15 cellular contexts compared by ENCODE assay signal in the genomic region with DNA sequence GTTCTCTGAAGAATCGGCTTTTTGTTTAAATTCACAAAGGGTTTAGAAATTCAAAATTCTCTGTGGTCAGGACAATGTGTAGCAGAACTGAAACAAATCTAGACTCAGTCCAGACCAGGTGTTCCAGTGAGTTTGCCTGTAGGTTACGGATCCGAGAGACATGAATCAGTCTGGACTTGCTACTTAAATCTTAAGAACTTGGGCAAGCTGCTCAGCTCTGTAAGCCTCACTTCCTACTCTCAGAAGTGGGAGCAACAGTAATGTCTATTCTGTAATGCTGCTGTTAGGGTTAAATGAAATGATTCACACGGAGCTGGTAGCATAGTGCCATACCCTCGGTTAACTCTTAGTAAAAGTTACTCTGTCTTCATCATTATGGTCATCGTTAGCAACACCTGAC. TPM values are rescaled to one million over a fixed set of nuclear protein-coding genes. Genes with fewer than 3 reads are reported as not detected.
DNase-seq lines count a peak whose midpoint lies in the region; ATAC-seq, FAIRE-seq and TF ChIP-seq lines count a peak whose summit lies in the region.
"Had no signal": no experiment of that assay in that cellular context is flagged by ENCODE, and none has a peak within 500 bp of the region (broad histone marks: within the 10 kb centered on the region; RNA-seq: fewer than 3 reads in every experiment).

No MANE protein-coding gene starts in this region.

- 24% methylated on average over 6 of the region's 6 CpGs for WGBS in mammary epithelial cell (ENCODE audit: low coverage, missing lambda C conversion rate)
- WGBS in GM12878 (ENCODE audit: insufficient coverage, insufficient replicate concordance, low lambda C conversion rate, missing lambda C conversion rate), result 79% methylated on average over 6 of the region's 6 CpGs

- CTCF ChIA-PET in mammary epithelial cell (lab: Charles Lee; ENCODE audit: low non-redundant PET), result no interaction called here
- CTCF ChIA-PET in GM12878 (lab: Yijun Ruan, JAX), result no interaction called here

- H3K4me3 ChIP-seq in mammary epithelial cell (replicated peaks in 1 of 3; ENCODE audit: insufficient read depth in 1 of 3, low read depth in 2 of 3, low read length in 3 of 3) (no peak overlapping the region), breast epithelium (no peak overlapping the region), GM12878 (no peak overlapping the region)

- peaks cover 3% of the 10 kb centered on the region for H3K4me1 ChIP-seq in mammary epithelial cell (ENCODE audit: insufficient read depth, low read length)
- no peaks in the 10 kb centered on the region for H3K4me1 ChIP-seq in breast epithelium
- peaks cover 13% of the 10 kb centered on the region for H3K4me1 ChIP-seq in GM12878 (ENCODE audit: control insufficient read depth, insufficient read depth, low read length)

- TF ChIP-seq CTCF in mammary epithelial cell (conservative IDR thresholded peaks at IDR 0.05 in 1 of 2, IDR thresholded peaks at IDR 0.05 in 1 of 2; ENCODE audit: extremely low read depth in 1 of 2, insufficient read depth in 1 of 2, low read depth in 1 of 2, low read length in 2 of 2) (no peak), breast epithelium (IDR thresholded peaks at IDR 0.05) (no peak), GM12878 (IDR thresholded peaks at IDR 0.05 in 2 of 3, conservative IDR thresholded peaks at IDR 0.05 in 1 of 3; ENCODE audit: control insufficient read depth in 2 of 3, extremely low read depth in 1 of 3, insufficient read depth in 1 of 3, low read depth in 3 of 3, low read length in 3 of 3) (no peak)

- no peaks in the 10 kb centered on the region for H3K27me3 Mint-ChIP-seq in stimulated activated naive CD8-positive, alpha-beta T cell treated with anti-CD3 and anti-CD28 coated beads, Interleukin-15, amount 100 ng/mL, for 72 hours
- H3K27me3 Mint-ChIP-seq in T-helper 2 cell treated with Interferon-gamma antibody and Interleukin-4, amounts not matched to agents 5 μg/mL and 100 μg/mL, for 36 hours (ENCODE audit: low read depth), result no peaks in the 10 kb centered on the region

- H3K4me1 Mint-ChIP-seq in stimulated activated naive CD8-positive, alpha-beta T cell treated with anti-CD3 and anti-CD28 coated beads, Interleukin-15, amount 100 ng/mL, for 72 hours, result peaks cover 95% of the 10 kb centered on the region
- peaks cover 69% of the 10 kb centered on the region for H3K4me1 Mint-ChIP-seq in T-helper 2 cell treated with Interferon-gamma antibody and Interleukin-4, amounts not matched to agents 5 μg/mL and 100 μg/mL, for 36 hours (ENCODE audit: low read depth)
- H3K4me1 Mint-ChIP-seq: neural crest cell had no signal

- no peak for TF ChIP-seq EP300 in GM12878 (IDR thresholded peaks at IDR 0.05; ENCODE audit: borderline replicate concordance in 1 of 2, control insufficient read depth in 1 of 2, low read depth in 2 of 2, low read length in 2 of 2)

- H3K9me3 Mint-ChIP-seq in stimulated activated naive CD8-positive, alpha-beta T cell treated with anti-CD3 and anti-CD28 coated beads, Interleukin-15, amount 100 ng/mL, for 72 hours, result no peaks in the 10 kb centered on the region
- no peaks in the 10 kb centered on the region for H3K9me3 Mint-ChIP-seq in T-helper 2 cell treated with Interferon-gamma antibody and Interleukin-4, amounts not matched to agents 5 μg/mL and 100 μg/mL, for 36 hours
- H3K9me3 Mint-ChIP-seq: neural crest cell had no signal

- H3K27me3 ChIP-seq in mammary epithelial cell (ENCODE audit: insufficient read depth, low read length), result no peaks in the 10 kb centered on the region
- H3K27me3 ChIP-seq in breast epithelium, result no peaks in the 10 kb centered on the region
- H3K27me3 ChIP-seq in GM12878 (replicated peaks in 1 of 2; ENCODE audit: control insufficient read depth in 2 of 2, insufficient read depth in 2 of 2, low read length in 1 of 2), result no peaks in the 10 kb centered on the region

- H3K9ac ChIP-seq in mammary epithelial cell (ENCODE audit: insufficient read depth, low read length) (no peak overlapping the region), GM12878 (ENCODE audit: control insufficient read depth, insufficient read depth, low read length) (no peak overlapping the region)

- dilution Hi-C loops in mammary epithelial cell (cut with HindIII; ENCODE audit: low sequenced_read_pairs), result no loop called here

- H3K36me3 Mint-ChIP-seq in T-helper 2 cell treated with Interferon-gamma antibody and Interleukin-4, amounts not matched to agents 5 μg/mL and 100 μg/mL, for 36 hours (ENCODE audit: low read depth), result peaks cover 77% of the 10 kb centered on the region

- DNase-seq in mammary epithelial cell (peak; percentile 43), breast epithelium (ENCODE audit: low spot score in 2 of 2) (no peak), MV-4-11 (lab: John Stamatoyannopoulos, UW) (peak; percentile 71), GM12878 (ENCODE audit: low read depth, low spot score) (no peak), NCI-H146 (lab: John Stamatoyannopoulos, UW) (no peak), Ammon's horn (ENCODE audit: low spot score) (no peak)
- no peak for DNase-seq in stimulated activated naive CD8-positive, alpha-beta T cell treated with anti-CD3 and anti-CD28 coated beads, Interleukin-15, amount 100 ng/mL, for 72 hours
- DNase-seq in T-helper 2 cell treated with Interferon-gamma antibody and Interleukin-4, amounts not matched to agents 5 μg/mL and 100 μg/mL, for 36 hours (ENCODE audit: low spot score), result no peak
- DNase-seq: amniotic stem cell, NCI-H1694, NCI-H345 had no signal

- intact Hi-C loops in mammary epithelial cell (cut with micrococcal nuclease) (no loop called here), breast epithelium (cut with DNase I; ENCODE audit: low total_unique reads) (loop anchor here (5.0 kb wide), 1 partner anchor 895 kb away; no protein-coding TSS in a partner anchor), GM12878 (cut with micrococcal nuclease; ENCODE audit: unreplicated experiment) (no loop called here)

- H4K20me1 ChIP-seq in mammary epithelial cell (ENCODE audit: insufficient read depth, low read length) (no peaks in the 10 kb centered on the region), GM12878 (ENCODE audit: control insufficient read depth, insufficient read depth) (no peaks in the 10 kb centered on the region)

- H2AFZ ChIP-seq in mammary epithelial cell (ENCODE audit: low read depth, low read length), result no peak overlapping the region
- H2AFZ ChIP-seq in GM12878 (ENCODE audit: control insufficient read depth, low read depth, low read length), result no peak overlapping the region

- in situ Hi-C loops in mammary epithelial cell (cut with MboI; ENCODE audit: low sequenced_read_pairs in 2 of 2), result no loop called here
- in situ Hi-C loops in GM12878 (cut with MboI), result no loop called here

- peak overlapping the region; percentile 1 for H3K4me2 ChIP-seq in mammary epithelial cell (ENCODE audit: insufficient read depth, low read depth, low read length)
- no peak overlapping the region for H3K4me2 ChIP-seq in GM12878 (ENCODE audit: control insufficient read depth, insufficient read depth)

- H3K79me2 ChIP-seq in mammary epithelial cell (ENCODE audit: insufficient read depth, low read length) (peaks cover 4% of the 10 kb centered on the region), GM12878 (ENCODE audit: control insufficient read depth, insufficient read depth, low read length) (no peaks in the 10 kb centered on the region)

- H3K27ac ChIP-seq in mammary epithelial cell (ENCODE audit: insufficient read depth, low read depth, low read length) (no peak overlapping the region), breast epithelium (no peak overlapping the region), GM12878 (ENCODE audit: control insufficient read depth, insufficient read depth) (no peak overlapping the region)

- TF ChIP-seq POLR2A in breast epithelium (IDR thresholded peaks at IDR 0.05) (no peak), GM12878 (IDR thresholded peaks at IDR 0.05; ENCODE audit: low read depth, low read length) (no peak)

- H3K36me3 ChIP-seq in mammary epithelial cell (ENCODE audit: insufficient read depth, low read length), result peaks cover 3% of the 10 kb centered on the region
- H3K36me3 ChIP-seq in breast epithelium, result no peaks in the 10 kb centered on the region
- peaks cover 0 to 5% of the 10 kb centered on the region in 2 experiments; a peak in 1 of 4 replicates for H3K36me3 ChIP-seq in GM12878 (ENCODE audit: control insufficient read depth in 2 of 2, insufficient read depth in 2 of 2, low read length in 1 of 2)

- SMC1A ChIA-PET in GM12878 (lab: Charles Lee; ENCODE audit: uncharacterized antibody, unreplicated experiment), result interaction anchor here (1.1 kb wide), 1 partner anchor 48 kb away, joined by 4 read pairs; no protein-coding TSS in a partner anchor

- RAD21 ChIA-PET in GM12878 (lab: Charles Lee; ENCODE audit: unreplicated experiment), result no interaction called here

- BruUV-seq in mammary epithelial cell (replicated peaks; lab: Mats Ljungman, UMichigan) (no TSS peak), GM12878 (replicated peaks; lab: Mats Ljungman, UMichigan) (no TSS peak)

- no peak for FAIRE-seq in GM12878 (lab: Jason Lieb, UNC)
- FAIRE-seq: D721Med, endothelial cell of umbilical vein, GM19239 had no signal

- peak overlapping the region; percentile 68 to 89 for H3K27ac Mint-ChIP-seq in stimulated activated naive CD8-positive, alpha-beta T cell treated with anti-CD3 and anti-CD28 coated beads, Interleukin-15, amount 100 ng/mL, for 72 hours
- no peak overlapping the region for H3K27ac Mint-ChIP-seq in T-helper 2 cell treated with Interferon-gamma antibody and Interleukin-4, amounts not matched to agents 5 μg/mL and 100 μg/mL, for 36 hours

- H3K9me3 ChIP-seq in mammary epithelial cell (replicated peaks; ENCODE audit: insufficient read depth, low read length), result no peaks in the 10 kb centered on the region
- no peaks in the 10 kb centered on the region for H3K9me3 ChIP-seq in breast epithelium
- H3K9me3 ChIP-seq in GM12878 (replicated peaks; ENCODE audit: control insufficient read depth, insufficient read depth, low read length), result no peaks in the 10 kb centered on the region

- ATAC-seq in GM12878, result peak; percentile 36
- peak; percentile 81 for ATAC-seq in stimulated activated naive CD8-positive, alpha-beta T cell treated with anti-CD3 and anti-CD28 coated beads, Interleukin-15, amount 100 ng/mL, for 72 hours

- peak overlapping the region; percentile 26 to 49 for H3K4me3 Mint-ChIP-seq in stimulated activated naive CD8-positive, alpha-beta T cell treated with anti-CD3 and anti-CD28 coated beads, Interleukin-15, amount 100 ng/mL, for 72 hours
- H3K4me3 Mint-ChIP-seq in T-helper 2 cell treated with Interferon-gamma antibody and Interleukin-4, amounts not matched to agents 5 μg/mL and 100 μg/mL, for 36 hours, result no peak overlapping the region
- H3K4me3 Mint-ChIP-seq: neural crest cell had no signal

- POLR2A ChIA-PET in GM12878 (lab: Charles Lee), result no interaction called here

- no peak for TF ChIP-seq RAD21 in GM12878 (IDR thresholded peaks at IDR 0.05; ENCODE audit: insufficient read depth, low read depth, low read length)

RNA-seq across cellular contexts. Expression of gene HECA, which starts 37.7 kb away (rescaled TPM):
- total RNA-seq in mammary epithelial cell (10 to 100 TPM; 15.0 to 23.8 TPM), breast epithelium (10 to 100 TPM; 35.1 to 54.3 (median 49.3) TPM), GM12878 (2014; rRNA removed) (3.9 and 4.5 TPM in 2 replicates), GM12878 (2014; rRNA removed; fragmentation: Illumina TruSeq; extraction: Trizol) (3.5 and 3.7 TPM in 2 replicates), GM12878 (2021) (4.5 and 4.7 TPM in 2 replicates)
- polyA plus RNA-seq in mammary epithelial cell (5.7 TPM), GM12878 (2011; rRNA removed) (7.2 and 9.4 TPM in 2 replicates), GM12878 (2014; fragmentation: Illumina TruSeq; extraction: Trizol) (2.8 TPM in 2 replicates), GM12878 (2014; fragmentation: Nextera tagmentation; extraction: Ambion mirVana) (under 1 TPM; 0.64 to 0.82 TPM), GM12878 (2014; rRNA removed) (2.4 and 2.6 TPM in 2 replicates), GM12878 (2016; fragmentation: Nextera tagmentation; extraction: Ambion mirVana) (under 1 TPM; 0.52 to 0.59 TPM)
- 5.9 TPM for polyA minus RNA-seq in mammary epithelial cell
- total RNA-seq in GM12878 (2013; cell fraction: nucleolus; rRNA removed), result 5.5 and 6.6 TPM in 2 replicates
- polyA plus RNA-seq in GM12878 (2011; ENCODE audit: low read depth), result 1.9 TPM
- polyA plus RNA-seq in GM12878 (2011; cell fraction: cytosol; rRNA removed), result 3.2 and 3.4 TPM in 2 replicates
- 2.5 and 3.0 TPM in 2 replicates for polyA plus RNA-seq in GM12878 (2011; cell fraction: nucleus; rRNA removed)
- polyA plus RNA-seq in GM12878 (2012), result 3.1 and 3.2 TPM in 2 replicates
- 10.3 and 11.0 TPM in 2 replicates for polyA minus RNA-seq in GM12878 (2011; rRNA and poly(A)+ RNA removed)
- polyA minus RNA-seq in GM12878 (2011; cell fraction: cytosol; rRNA and poly(A)+ RNA removed), result 4.7 and 5.3 TPM in 2 replicates
- 3.5 and 6.1 TPM in 2 replicates for polyA minus RNA-seq in GM12878 (2011; cell fraction: nucleus; rRNA and poly(A)+ RNA removed)

Comparison
In these comparisons a context has a peak if more than half of its experiments do, and no peak if none do; other contexts are left out.
1. DNase-seq: peak in mammary epithelial cell (single experiment) and MV-4-11 (single experiment); none in breast epithelium (0 of 2), GM12878 (single experiment), stimulated activated naive CD8-positive, alpha-beta T cell treated with anti-CD3 and anti-CD28 coated beads, Interleukin-15, amount 100 ng/mL, for 72 hours (0 of 2), NCI-H146 (single experiment), Ammon's horn (single experiment) and T-helper 2 cell treated with Interferon-gamma antibody and Interleukin-4, amounts not matched to agents 5 μg/mL and 100 μg/mL, for 36 hours (single experiment).